10 cellular contexts compared by ENCODE assay signal in the genomic region with DNA sequence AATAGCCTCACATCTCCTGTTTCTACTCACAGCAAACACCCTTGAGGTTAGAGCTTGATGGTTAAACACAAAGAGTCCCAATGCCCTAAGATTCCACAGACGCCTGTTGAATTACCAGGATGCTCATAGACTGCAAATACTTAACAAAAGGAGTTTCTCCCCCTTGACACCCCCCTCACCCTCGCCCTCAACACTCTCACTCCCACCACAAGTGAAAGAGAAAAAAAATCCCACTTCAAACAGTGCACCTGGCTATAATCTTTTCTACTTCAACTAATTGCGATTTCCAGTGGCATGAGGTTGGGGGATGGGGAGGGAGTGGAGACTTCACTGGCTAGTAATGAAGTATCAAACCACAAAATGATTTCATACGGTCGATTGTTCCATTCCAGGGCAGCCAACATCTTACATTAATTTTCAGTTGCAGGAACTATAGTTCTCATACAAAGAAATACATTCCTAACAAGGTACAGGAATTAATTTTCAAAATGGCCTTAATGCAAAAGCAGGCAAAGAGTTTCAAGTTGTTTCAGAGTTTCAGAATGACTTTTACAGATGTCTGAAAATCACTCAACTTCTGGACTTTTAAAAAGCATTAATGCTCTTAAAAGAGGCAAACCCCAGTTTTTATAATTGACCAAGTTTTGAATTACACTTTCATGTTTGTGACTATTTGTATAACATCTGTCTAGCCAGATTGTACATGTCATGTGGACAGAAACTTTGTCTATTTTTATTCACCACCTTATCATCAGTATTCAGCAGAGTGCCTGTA.
A peak's percentile ranks its signal among the peaks of the same experiment; 100 is the strongest.
DNase-seq lines count a peak whose midpoint lies in the region; ATAC-seq and TF ChIP-seq lines count a peak whose summit lies in the region.
"Had no signal": no experiment of that assay in that cellular context is flagged by ENCODE, and none has a peak within 500 bp of the region (broad histone marks: within the 10 kb centered on the region; RNA-seq: fewer than 3 reads in every experiment).

No MANE protein-coding gene starts in this region.

- H3K9me3 ChIP-seq in stomach: peaks cover 0 to 7% (median 0%) of the 10 kb centered on the region in 4 donors
- H3K9me3 ChIP-seq: SJCRH30 had no signal

- H3K36me3 Mint-ChIP-seq in T-cell: no peaks in the 10 kb centered on the region
- H3K36me3 Mint-ChIP-seq: IgD-negative memory B cell had no signal

- no peak for TF ChIP-seq POLR2A in stomach (IDR thresholded peaks at IDR 0.05)

- DNase-seq in COLO668 (lab: John Stamatoyannopoulos, UW; ENCODE audit: unreplicated experiment): peak; percentile 36
- DNase-seq in NCI-H2227 treated with DMSO at 0.1 percent for 48 hours (lab: John Stamatoyannopoulos, UW): peak; percentile 73
- DNase-seq in ACHN: no peak
- no peak for DNase-seq in T-helper 1 cell
- no peak for DNase-seq in stomach
- DNase-seq in T-cell: no peak
- DNase-seq: SJCRH30 had no signal

- H3K27me3 ChIP-seq in stomach: no peaks in the 10 kb centered on the region

- CTCF ChIA-PET in T-cell (lab: Charles Lee): no interaction called here

- intact Hi-C loops in stomach (cut with DNase I; ENCODE audit: low total_unique reads): no loop called here

- POLR2A ChIA-PET in T-cell (lab: Charles Lee): no interaction called here

- no peaks in the 10 kb centered on the region for H3K4me1 Mint-ChIP-seq in T-cell
- H3K4me1 Mint-ChIP-seq: IgD-negative memory B cell had no signal

- H3K4me3 ChIP-seq in stomach: no peak overlapping the region
- H3K4me3 ChIP-seq: SJCRH30 had no signal

- ATAC-seq in GM19043 (IDR thresholded peaks at IDR 0.05; ENCODE audit: low read depth, unreplicated experiment): peak; percentile 78
- peak; percentile 61 for ATAC-seq in HG03025 (IDR thresholded peaks at IDR 0.05; ENCODE audit: low FRiP score, unreplicated experiment)
- ATAC-seq in T-cell (replicated peaks in 1 of 4): no peak

- H3K27me3 Mint-ChIP-seq in T-cell: peaks cover 2 to 10% of the 10 kb centered on the region in 2 donors

- H3K4me3 Mint-ChIP-seq in T-cell: no peak overlapping the region
- H3K4me3 Mint-ChIP-seq: IgD-negative memory B cell had no signal

- in situ Hi-C loops in ACHN (cut with HindIII; ENCODE audit: low pct_ligation_motif_present, low pct_unique_long_range_greater_than_20kb, low sequenced_read_pairs): no loop called here

- peaks cover 0 to 11% (median 5%) of the 10 kb centered on the region in 3 donors for H3K9me3 Mint-ChIP-seq in T-cell

- no peak for TF ChIP-seq EP300 in stomach (IDR thresholded peaks at IDR 0.05)

- no peak for TF ChIP-seq CTCF in stomach (IDR thresholded peaks at IDR 0.05)

- H3K27ac ChIP-seq in stomach: no peak overlapping the region
- H3K27ac ChIP-seq: SJCRH30 had no signal

- H3K4me1 ChIP-seq in stomach: no peaks in the 10 kb centered on the region
- H3K4me1 ChIP-seq: SJCRH30 had no signal

- 55 to 73% (median 58%) methylated on average over 5 of the region's 5 CpGs for WGBS in stomach, 5 donors

- H3K36me3 ChIP-seq in stomach: no peaks in the 10 kb centered on the region
- H3K36me3 ChIP-seq: SJCRH30 had no signal

- no peak overlapping the region for H3K27ac Mint-ChIP-seq in T-cell
- H3K27ac Mint-ChIP-seq: IgD-negative memory B cell had no signal

Comparison
In these comparisons a context has a peak if more than half of its experiments do, and no peak if none do; other contexts are left out.
1. DNase-seq: peak in COLO668 (single experiment) and NCI-H2227 treated with DMSO at 0.1 percent for 48 hours (single experiment); none in ACHN (single experiment), T-helper 1 cell (0 of 5), stomach (single experiment) and T-cell (0 of 34).
2. ATAC-seq: peak in GM19043 (single experiment) and HG03025 (single experiment); none in T-cell (0 of 4).